Comparison of ENCODE assay signal across 13 cellular contexts in the genomic region with DNA sequence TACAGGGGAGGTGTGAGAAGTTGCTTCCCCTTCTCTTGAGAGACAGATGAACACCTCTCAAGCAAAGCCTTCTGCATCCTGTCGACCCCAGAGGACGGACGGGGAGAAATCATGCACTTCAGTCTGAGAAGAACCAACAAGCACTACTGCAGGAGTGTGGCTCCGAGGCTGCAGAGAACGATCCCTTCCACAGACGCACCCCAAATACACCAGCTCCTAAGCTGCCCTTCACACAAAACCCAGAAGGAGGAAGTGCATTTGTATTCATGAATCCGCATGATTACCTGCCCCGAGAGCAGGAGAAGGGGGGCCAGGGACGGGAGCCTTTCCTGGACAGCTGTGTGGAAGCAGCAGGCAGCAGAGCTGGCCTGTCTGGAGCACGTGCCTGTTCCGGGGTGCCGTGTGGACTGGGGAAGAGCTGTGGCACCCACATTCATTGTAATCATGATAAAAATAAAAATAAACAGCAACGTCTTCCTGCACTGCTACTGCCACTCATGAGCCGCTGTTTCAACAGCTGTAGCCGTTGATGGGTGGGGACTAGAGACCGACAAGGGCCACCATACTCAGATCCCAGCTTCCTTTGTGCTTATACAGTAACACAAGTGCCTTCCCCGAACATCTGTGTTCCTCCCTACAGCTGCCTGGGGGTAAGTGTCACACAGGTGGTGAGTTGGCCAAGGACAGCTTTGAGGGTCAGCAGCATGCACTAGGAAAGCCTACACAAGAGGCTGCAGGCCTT. TPM values are rescaled to one million over a fixed set of nuclear protein-coding genes. Genes with fewer than 3 reads are reported as not detected.
DNase-seq lines count a peak whose midpoint lies in the region; ATAC-seq lines count a peak whose summit lies in the region.
"Had no signal": no experiment of that assay in that cellular context is flagged by ENCODE, and none has a peak within 500 bp of the region (broad histone marks: within the 10 kb centered on the region; RNA-seq: fewer than 3 reads in every experiment).

No MANE protein-coding gene starts in this region.

- intact Hi-C loops in left ventricle myocardium superior (cut with micrococcal nuclease): no loop called here
- intact Hi-C loops in cardiac septum (cut with DNase I): no loop called here

- peak; percentile 21 for ATAC-seq in left ventricle myocardium superior

- no peak for DNase-seq in left ventricle myocardium superior
- no peak for DNase-seq in cardiac septum (ENCODE audit: low spot score)
- peak; percentile 63 to 78 for DNase-seq in Kasumi-1 (lab: John Stamatoyannopoulos, UW)
- peak; percentile 43 for DNase-seq in kidney tubule cell (ENCODE audit: low spot score)
- DNase-seq in ureter (ENCODE audit: low spot score): peak; percentile 58
- no peak for DNase-seq in stimulated activated CD4-positive, alpha-beta T cell treated with anti-CD3 and anti-CD28 coated beads, Interleukin-4, amount 100 ng/mL, for 1 hour
- DNase-seq in hippocampal formation (lab: John Stamatoyannopoulos, UW): no peak
- no peak for DNase-seq in DMS53 (lab: John Stamatoyannopoulos, UW)
- DNase-seq: heart left ventricle, midbrain, right cardiac atrium, SW 1271, uterus had no signal

RNA-seq across cellular contexts. Expression of a gene that starts 42.9 kb away (rescaled TPM):
- 477 TPM for total RNA-seq in left ventricle myocardium superior
- 98.6 TPM for total RNA-seq in cardiac septum
- 104 TPM for total RNA-seq in ureter

RNA-seq across cellular contexts. Expression of a gene that starts 49.0 kb away (rescaled TPM):
- 1.5 TPM for total RNA-seq in left ventricle myocardium superior
- 1.5 TPM for total RNA-seq in cardiac septum
- total RNA-seq in ureter: 3.1 TPM

Comparison
In these comparisons a context has a peak if more than half of its experiments do, and no peak if none do; other contexts are left out.
1. DNase-seq: peak in Kasumi-1 (2 of 2), kidney tubule cell (single experiment) and ureter (single experiment); none in left ventricle myocardium superior (single experiment), cardiac septum (single experiment), stimulated activated CD4-positive, alpha-beta T cell treated with anti-CD3 and anti-CD28 coated beads, Interleukin-4, amount 100 ng/mL, for 1 hour (single experiment), hippocampal formation (0 of 2) and DMS53 (single experiment).